In the genomic region with DNA sequence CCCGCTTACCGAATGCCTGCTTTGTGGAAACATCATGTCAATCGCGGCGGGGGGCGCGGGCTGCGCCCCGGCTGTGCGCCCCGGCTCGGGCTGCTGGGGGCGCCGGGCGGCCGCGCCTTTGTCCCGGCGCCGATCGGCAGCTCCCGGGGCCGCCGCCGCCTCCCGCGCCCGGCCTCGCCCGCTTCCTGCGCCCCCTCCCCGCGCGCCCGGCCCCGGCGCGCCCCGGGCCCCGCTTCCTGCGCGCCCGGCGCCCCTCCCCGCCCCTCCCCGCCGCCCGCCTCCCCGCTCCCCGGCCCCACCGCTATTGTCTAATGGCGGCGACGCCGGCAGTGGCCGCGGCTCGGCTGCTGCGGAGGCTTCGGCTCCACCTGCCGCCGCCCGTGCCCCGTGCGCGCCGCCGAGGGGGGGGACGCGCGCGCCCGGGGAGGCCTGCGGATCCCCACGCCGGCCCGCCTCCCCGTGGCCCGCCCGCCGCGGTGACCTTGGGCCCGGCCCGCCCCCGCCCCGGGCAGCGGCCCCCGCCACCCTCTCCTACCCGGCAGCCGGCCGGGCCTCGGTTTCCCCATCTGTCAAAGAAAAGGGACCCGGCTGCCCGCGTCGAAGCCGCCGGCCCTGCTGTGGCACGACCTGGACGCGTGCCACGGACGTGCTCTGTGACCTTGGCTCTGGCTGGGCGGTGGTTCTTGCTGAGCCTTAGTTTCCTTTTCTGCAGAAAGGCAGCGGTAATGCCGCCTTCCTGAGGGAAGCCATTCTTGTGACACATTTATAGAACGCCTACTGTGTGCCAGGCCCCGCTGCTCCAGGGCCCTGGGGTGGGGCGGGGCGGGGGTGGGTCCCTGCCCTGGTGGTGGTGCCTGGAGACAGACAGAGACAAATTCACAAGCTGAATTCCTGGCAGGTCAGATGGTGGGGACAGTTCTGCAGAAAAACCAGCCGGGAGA, we compare ENCODE assay signal across 8 cellular contexts.
DNase-seq lines count a peak whose midpoint lies in the region; ATAC-seq and TF ChIP-seq lines count a peak whose summit lies in the region.

A gene with protein sequence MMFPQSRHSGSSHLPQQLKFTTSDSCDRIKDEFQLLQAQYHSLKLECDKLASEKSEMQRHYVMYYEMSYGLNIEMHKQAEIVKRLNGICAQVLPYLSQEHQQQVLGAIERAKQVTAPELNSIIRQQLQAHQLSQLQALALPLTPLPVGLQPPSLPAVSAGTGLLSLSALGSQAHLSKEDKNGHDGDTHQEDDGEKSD (minus strand): TSS at position 331 of the 941 bp plus-strand sequence. CDS start 295 bp downstream, at position 36.

- no peaks in the 10 kb centered on the region for H3K9me3 ChIP-seq in mucosa of stomach (ENCODE audit: control insufficient read depth, low read length)

- DNase-seq in SKM-1 (lab: John Stamatoyannopoulos, UW; ENCODE audit: unreplicated experiment): peak; percentile 38
- no peak for DNase-seq in SKM-1 treated with dmso at 0.1 percent for 144 hours (lab: John Stamatoyannopoulos, UW; ENCODE audit: unreplicated experiment)
- DNase-seq in NCI-H345 treated with DMSO at 0.1 percent for 48 hours (lab: John Stamatoyannopoulos, UW; ENCODE audit: unreplicated experiment): peak; percentile 19
- DNase-seq in activated CD8-positive, alpha-beta memory T cell treated with anti-CD3 and anti-CD28 coated beads, Interleukin-2, amount 50 U/mL, for 48 hours: peak; percentile 79
- peak; percentile 56 for DNase-seq in epithelial cell of esophagus (ENCODE audit: low read depth)
- peak; percentile 39 to 42 for DNase-seq in stimulated activated CD8-positive, alpha-beta memory T cell treated with anti-CD3 and anti-CD28 coated beads, Interleukin-7, amount 100 ng/mL, for 48 hours (ENCODE audit: extremely low read depth in 1 of 2, low read depth in 1 of 2)

- TF ChIP-seq CTCF in epithelial cell of esophagus (IDR thresholded peaks at IDR 0.05; ENCODE audit: insufficient read depth, low read depth, low read length, missing control alignments): no peak

- ATAC-seq in GM21619 (IDR thresholded peaks at IDR 0.05; ENCODE audit: unreplicated experiment): no peak

- H3K36me3 ChIP-seq in mucosa of stomach (ENCODE audit: control insufficient read depth, insufficient read depth, low read length): peaks cover 11% of the 10 kb centered on the region

- H3K9ac ChIP-seq in mucosa of stomach (ENCODE audit: low read length): peak within 1 kb of the TSS; percentile 87

- H3K4me3 ChIP-seq in epithelial cell of esophagus (ENCODE audit: low read length): peak within 1 kb of the TSS; percentile 70
- H3K4me3 ChIP-seq in mucosa of stomach (ENCODE audit: low read length): peak within 1 kb of the TSS; percentile 56

- H3K4me1 ChIP-seq in mucosa of stomach (ENCODE audit: control insufficient read depth, insufficient read depth, low read length): peaks cover 43% of the 10 kb centered on the region

- no peaks in the 10 kb centered on the region for H3K27me3 ChIP-seq in mucosa of stomach (ENCODE audit: control insufficient read depth, insufficient read depth, low read length)
